ENCODE assay signal across 11 cellular contexts in genomic region chr18:9642799-9643445, GRCh38. TPM values are rescaled to one million over a fixed set of nuclear protein-coding genes. Genes with fewer than 3 reads are reported as not detected.
DNase-seq lines count a peak whose midpoint lies in the region; ATAC-seq and TF ChIP-seq lines count a peak whose summit lies in the region.
"Had no signal": no experiment of that assay in that cellular context is flagged by ENCODE, and none has a peak within 500 bp of the region (broad histone marks: within the 10 kb centered on the region; RNA-seq: fewer than 3 reads in every experiment).

No MANE protein-coding gene starts in this region.

- intact Hi-C loops in Right ventricle myocardium superior (cut with DNase I), result no loop called here
- intact Hi-C loops in left ventricle myocardium superior (cut with micrococcal nuclease), result no loop called here

- peaks cover 11 to 14% of the 10 kb centered on the region in 2 donors for H3K4me1 ChIP-seq in thoracic aorta (ENCODE audit: control insufficient read depth in 1 of 2, low read depth in 2 of 2)

- TF ChIP-seq CTCF in brain microvascular endothelial cell (IDR thresholded peaks at IDR 0.05; ENCODE audit: low read depth, low read length, missing control alignments) (no peak), thoracic aorta (IDR thresholded peaks at IDR 0.05) (no peak)

- DNase-seq in Right ventricle myocardium superior, result no peak
- DNase-seq in left ventricle myocardium superior, result no peak
- DNase-seq in brain microvascular endothelial cell, result peak; percentile 37
- DNase-seq in iris pigment epithelial cell (ENCODE audit: low read depth), result peak; percentile 69
- no peak for DNase-seq in thoracic aorta (ENCODE audit: low spot score)
- DNase-seq in iPS-NIHi11 (ENCODE audit: low spot score), result no peak
- no peak for DNase-seq in stimulated activated CD4-positive, alpha-beta T cell treated with anti-CD3 and anti-CD28 coated beads, Interleukin-4, amount 100 ng/mL, for 24 hours
- no peak for DNase-seq in substantia nigra (lab: John Stamatoyannopoulos, UW)
- DNase-seq: GDM1, naive B cell, NCI-H1105 had no signal

- H3K4me3 ChIP-seq in brain microvascular endothelial cell (ENCODE audit: low read depth, low read length) (no peak overlapping the region), thoracic aorta (peak overlapping the region; percentile 38)

- H3K36me3 ChIP-seq in brain microvascular endothelial cell (replicated peaks), result no peaks in the 10 kb centered on the region
- H3K36me3 ChIP-seq in thoracic aorta, result no peaks in the 10 kb centered on the region

- no peaks in the 10 kb centered on the region for H3K9me3 ChIP-seq in thoracic aorta

- peak; percentile 8 for ATAC-seq in Right ventricle myocardium superior (ENCODE audit: poor library complexity)
- no peak for ATAC-seq in left ventricle myocardium superior
- ATAC-seq in thoracic aorta (ENCODE audit: insufficient number of reproducible peaks, low FRiP score, low read depth), result no peak

- in situ Hi-C loops in brain microvascular endothelial cell (cut with HindIII; ENCODE audit: low pct_ligation_motif_present, low sequenced_read_pairs), result no loop called here

- H3K27me3 ChIP-seq in brain microvascular endothelial cell (replicated peaks), result no peaks in the 10 kb centered on the region
- H3K27me3 ChIP-seq in thoracic aorta (replicated peaks; ENCODE audit: insufficient read depth), result no peaks in the 10 kb centered on the region

- H3K27ac ChIP-seq in brain microvascular endothelial cell, result peak overlapping the region; percentile 91
- peak overlapping the region in 1 of 2 donors; percentile 60 for H3K27ac ChIP-seq in thoracic aorta
- H3K27ac ChIP-seq in substantia nigra (ENCODE audit: low read depth, low read length, poor library complexity, severe bottlenecking), result no peak overlapping the region

RNA-seq across cellular contexts. Expression of gene PPP4R1, which starts 28.6 kb away (rescaled TPM):
- total RNA-seq in Right ventricle myocardium superior (55.4 TPM), left ventricle myocardium superior (59.2 TPM), thoracic aorta (100 to 1,000 TPM in 1 of 2 donors, 10 to 100 TPM in 1; 89.3 to 121 TPM)

Comparison
In these comparisons a context has a peak if more than half of its experiments do, and no peak if none do; other contexts are left out.
1. DNase-seq: peak in brain microvascular endothelial cell (single experiment) and iris pigment epithelial cell (single experiment); none in Right ventricle myocardium superior (single experiment), left ventricle myocardium superior (single experiment), thoracic aorta (single experiment), iPS-NIHi11 (single experiment), stimulated activated CD4-positive, alpha-beta T cell treated with anti-CD3 and anti-CD28 coated beads, Interleukin-4, amount 100 ng/mL, for 24 hours (single experiment) and substantia nigra (0 of 49).